In the genomic region with DNA sequence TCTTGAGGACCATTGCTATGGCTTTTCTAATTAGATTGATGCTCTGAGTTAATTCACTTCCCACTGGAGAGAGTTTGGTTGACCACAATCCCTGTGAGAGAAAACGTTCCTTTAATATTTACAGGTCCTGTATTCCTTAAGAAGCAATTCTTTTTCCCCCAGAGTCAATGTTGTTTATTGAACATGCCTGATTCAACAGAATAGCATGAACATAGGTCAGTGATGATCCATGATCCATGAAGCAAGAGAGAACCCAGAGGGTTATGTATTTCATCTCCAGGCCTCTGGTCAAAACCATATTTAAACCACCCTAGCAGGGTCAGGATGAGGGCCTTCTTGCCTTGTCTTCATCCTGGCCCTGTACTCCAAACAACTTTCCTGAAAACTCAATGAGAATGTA, we compare ENCODE assay signal across 23 cellular contexts. TPM values are rescaled to one million over a fixed set of nuclear protein-coding genes. Genes with fewer than 3 reads are reported as not detected.
"Had no signal": no experiment of that assay in that cellular context is flagged by ENCODE, and none has a peak within 500 bp of the region (broad histone marks: within the 10 kb centered on the region; RNA-seq: fewer than 3 reads in every experiment).

No MANE protein-coding gene starts in this region.

- H3K27me3 ChIP-seq: right lobe of liver, tibial artery, upper lobe of left lung, uterus had no signal

- H3K27ac ChIP-seq: dorsolateral prefrontal cortex, heart right ventricle, parathyroid adenoma, prostate gland, right lobe of liver, spleen, tibial artery, upper lobe of left lung, uterus had no signal

- H3K4me3 ChIP-seq: dorsolateral prefrontal cortex, heart right ventricle, prostate gland, right lobe of liver, spleen, tibial artery, upper lobe of left lung, uterus had no signal

- H3K36me3 ChIP-seq: heart right ventricle, prostate gland, right lobe of liver, spleen, tibial artery, upper lobe of left lung, uterus had no signal

- H3K9me3 ChIP-seq: heart right ventricle, prostate gland, right lobe of liver, spleen, tibial artery, upper lobe of left lung, uterus had no signal

- DNase-seq: cortex of kidney; dorsolateral prefrontal cortex; effector CD8-positive, alpha-beta T cell; heart right ventricle; hypothalamus; kidney glomerular epithelial cell; mesendoderm; naive thymus-derived CD4-positive, alpha-beta T cell; nephron progenitor cell; right lobe of liver; spleen; stimulated activated CD4-positive, alpha-beta T cell treated with anti-CD3 and anti-CD28 coated beads, Interleukin-15, amount 100 ng/mL, for 24 hours; stimulated activated CD4-positive, alpha-beta T cell treated with anti-CD3 and anti-CD28 coated beads, Interleukin-1b, Interleukin-23, amount 100 ng/mL, for 48 hours; stimulated activated CD4-positive, alpha-beta T cell treated with anti-CD3 and anti-CD28 coated beads, Interleukin-4, amount 100 ng/mL, for 24 hours; tibial artery; upper lobe of left lung; uterus had no signal

- H3K79me2 ChIP-seq: parathyroid adenoma had no signal

- H3K4me1 ChIP-seq: heart right ventricle, parathyroid adenoma, prostate gland, right lobe of liver, spleen, tibial artery, upper lobe of left lung, uterus had no signal

- H3K9ac ChIP-seq: parathyroid adenoma had no signal

- H2AFZ ChIP-seq: parathyroid adenoma had no signal

- ATAC-seq: heart right ventricle; naive thymus-derived CD4-positive, alpha-beta T cell; right lobe of liver; stimulated activated memory B cell treated with anti-CD40 and anti-IgM and Interleukin-4, amounts not matched to agents 10 μg/mL and 1 μg/mL and 100 μg/mL, for 72 hours had no signal

RNA-seq across cellular contexts. Expression of gene EFHC2, which starts 39.4 kb away (rescaled TPM):
- total RNA-seq: glomerular endothelial cell, lung microvascular endothelial cell had no signal
- polyA plus RNA-seq: liver had no signal
